1 cellular context compared by ENCODE assay signal in the genomic region with DNA sequence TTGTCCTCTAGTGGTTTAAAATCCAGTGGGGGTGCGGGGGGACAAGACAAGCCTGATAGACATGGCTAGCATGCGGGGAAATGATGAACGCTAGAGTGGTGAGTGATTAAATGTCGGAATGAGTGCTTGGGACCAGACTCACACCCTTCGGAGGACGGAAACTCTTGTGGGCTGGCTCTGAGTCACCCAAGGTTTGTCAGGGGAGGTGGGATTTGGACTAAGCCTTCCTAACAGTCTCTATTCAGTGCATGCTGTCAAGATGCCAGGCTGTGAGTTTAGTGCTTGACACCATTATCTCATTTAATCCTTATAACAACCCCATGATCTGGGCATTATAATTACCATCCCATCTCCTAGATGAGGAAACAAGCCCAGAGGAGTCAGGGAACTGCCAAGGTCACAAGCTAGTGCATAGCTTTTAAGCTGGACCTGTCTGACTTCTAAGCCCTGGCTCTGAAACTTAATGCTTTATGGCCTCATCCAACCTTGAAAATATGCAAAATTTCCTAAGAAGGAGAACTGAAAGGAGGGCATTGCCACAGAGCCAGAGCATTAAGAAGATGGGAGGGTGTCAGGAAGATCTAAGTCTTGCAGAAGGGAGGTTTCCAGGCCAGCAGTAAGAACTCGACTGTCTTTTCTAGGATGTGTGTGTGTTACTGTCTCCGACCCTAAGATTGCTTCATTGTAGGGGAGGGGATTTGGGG.
TF ChIP-seq lines count a peak whose summit lies in the region.

No MANE protein-coding gene starts in this region.

TF ChIP-seq in GM23338, 12 proteins besides CTCF, POLR2A, EP300 and RAD21 (continued from another document):
- TF ChIP-seq, protein P1, sequence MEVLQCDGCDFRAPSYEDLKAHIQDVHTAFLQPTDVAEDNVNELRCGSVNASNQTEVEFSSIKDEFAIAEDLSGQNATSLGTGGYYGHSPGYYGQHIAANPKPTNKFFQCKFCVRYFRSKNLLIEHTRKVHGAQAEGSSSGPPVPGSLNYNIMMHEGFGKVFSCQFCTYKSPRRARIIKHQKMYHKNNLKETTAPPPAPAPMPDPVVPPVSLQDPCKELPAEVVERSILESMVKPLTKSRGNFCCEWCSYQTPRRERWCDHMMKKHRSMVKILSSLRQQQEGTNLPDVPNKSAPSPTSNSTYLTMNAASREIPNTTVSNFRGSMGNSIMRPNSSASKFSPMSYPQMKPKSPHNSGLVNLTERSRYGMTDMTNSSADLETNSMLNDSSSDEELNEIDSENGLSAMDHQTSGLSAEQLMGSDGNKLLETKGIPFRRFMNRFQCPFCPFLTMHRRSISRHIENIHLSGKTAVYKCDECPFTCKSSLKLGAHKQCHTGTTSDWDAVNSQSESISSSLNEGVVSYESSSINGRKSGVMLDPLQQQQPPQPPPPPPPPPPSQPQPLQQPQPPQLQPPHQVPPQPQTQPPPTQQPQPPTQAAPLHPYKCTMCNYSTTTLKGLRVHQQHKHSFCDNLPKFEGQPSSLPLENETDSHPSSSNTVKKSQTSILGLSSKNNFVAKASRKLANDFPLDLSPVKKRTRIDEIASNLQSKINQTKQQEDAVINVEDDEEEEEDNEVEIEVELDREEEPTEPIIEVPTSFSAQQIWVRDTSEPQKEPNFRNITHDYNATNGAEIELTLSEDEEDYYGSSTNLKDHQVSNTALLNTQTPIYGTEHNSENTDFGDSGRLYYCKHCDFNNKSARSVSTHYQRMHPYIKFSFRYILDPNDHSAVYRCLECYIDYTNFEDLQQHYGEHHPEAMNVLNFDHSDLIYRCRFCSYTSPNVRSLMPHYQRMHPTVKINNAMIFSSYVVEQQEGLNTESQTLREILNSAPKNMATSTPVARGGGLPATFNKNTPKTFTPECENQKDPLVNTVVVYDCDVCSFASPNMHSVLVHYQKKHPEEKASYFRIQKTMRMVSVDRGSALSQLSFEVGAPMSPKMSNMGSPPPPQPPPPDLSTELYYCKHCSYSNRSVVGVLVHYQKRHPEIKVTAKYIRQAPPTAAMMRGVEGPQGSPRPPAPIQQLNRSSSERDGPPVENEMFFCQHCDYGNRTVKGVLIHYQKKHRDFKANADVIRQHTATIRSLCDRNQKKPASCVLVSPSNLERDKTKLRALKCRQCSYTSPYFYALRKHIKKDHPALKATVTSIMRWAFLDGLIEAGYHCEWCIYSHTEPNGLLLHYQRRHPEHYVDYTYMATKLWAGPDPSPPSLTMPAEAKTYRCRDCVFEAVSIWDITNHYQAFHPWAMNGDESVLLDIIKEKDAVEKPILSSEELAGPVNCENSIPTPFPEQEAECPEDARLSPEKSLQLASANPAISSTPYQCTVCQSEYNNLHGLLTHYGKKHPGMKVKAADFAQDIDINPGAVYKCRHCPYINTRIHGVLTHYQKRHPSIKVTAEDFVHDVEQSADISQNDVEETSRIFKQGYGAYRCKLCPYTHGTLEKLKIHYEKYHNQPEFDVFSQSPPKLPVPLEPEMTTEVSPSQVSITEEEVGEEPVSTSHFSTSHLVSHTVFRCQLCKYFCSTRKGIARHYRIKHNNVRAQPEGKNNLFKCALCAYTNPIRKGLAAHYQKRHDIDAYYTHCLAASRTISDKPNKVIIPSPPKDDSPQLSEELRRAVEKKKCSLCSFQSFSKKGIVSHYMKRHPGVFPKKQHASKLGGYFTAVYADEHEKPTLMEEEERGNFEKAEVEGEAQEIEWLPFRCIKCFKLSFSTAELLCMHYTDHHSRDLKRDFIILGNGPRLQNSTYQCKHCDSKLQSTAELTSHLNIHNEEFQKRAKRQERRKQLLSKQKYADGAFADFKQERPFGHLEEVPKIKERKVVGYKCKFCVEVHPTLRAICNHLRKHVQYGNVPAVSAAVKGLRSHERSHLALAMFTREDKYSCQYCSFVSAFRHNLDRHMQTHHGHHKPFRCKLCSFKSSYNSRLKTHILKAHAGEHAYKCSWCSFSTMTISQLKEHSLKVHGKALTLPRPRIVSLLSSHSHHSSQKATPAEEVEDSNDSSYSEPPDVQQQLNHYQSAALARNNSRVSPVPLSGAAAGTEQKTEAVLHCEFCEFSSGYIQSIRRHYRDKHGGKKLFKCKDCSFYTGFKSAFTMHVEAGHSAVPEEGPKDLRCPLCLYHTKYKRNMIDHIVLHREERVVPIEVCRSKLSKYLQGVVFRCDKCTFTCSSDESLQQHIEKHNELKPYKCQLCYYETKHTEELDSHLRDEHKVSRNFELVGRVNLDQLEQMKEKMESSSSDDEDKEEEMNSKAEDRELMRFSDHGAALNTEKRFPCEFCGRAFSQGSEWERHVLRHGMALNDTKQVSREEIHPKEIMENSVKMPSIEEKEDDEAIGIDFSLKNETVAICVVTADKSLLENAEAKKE (CRISPR knock-in tag; IDR thresholded peaks at IDR 0.05) = no peak
- TF ChIP-seq NANOG (IDR thresholded peaks at IDR 0.05; ENCODE audit: borderline replicate concordance) (no peak), EZH2phosphoT487 (IDR thresholded peaks at IDR 0.05; ENCODE audit: unreplicated experiment) (no peak), STAT1 (IDR thresholded peaks at IDR 0.05; ENCODE audit: unreplicated experiment) (no peak), JUNB (IDR thresholded peaks at IDR 0.05; ENCODE audit: unreplicated experiment) (no peak)
- TF ChIP-seq, protein P2, sequence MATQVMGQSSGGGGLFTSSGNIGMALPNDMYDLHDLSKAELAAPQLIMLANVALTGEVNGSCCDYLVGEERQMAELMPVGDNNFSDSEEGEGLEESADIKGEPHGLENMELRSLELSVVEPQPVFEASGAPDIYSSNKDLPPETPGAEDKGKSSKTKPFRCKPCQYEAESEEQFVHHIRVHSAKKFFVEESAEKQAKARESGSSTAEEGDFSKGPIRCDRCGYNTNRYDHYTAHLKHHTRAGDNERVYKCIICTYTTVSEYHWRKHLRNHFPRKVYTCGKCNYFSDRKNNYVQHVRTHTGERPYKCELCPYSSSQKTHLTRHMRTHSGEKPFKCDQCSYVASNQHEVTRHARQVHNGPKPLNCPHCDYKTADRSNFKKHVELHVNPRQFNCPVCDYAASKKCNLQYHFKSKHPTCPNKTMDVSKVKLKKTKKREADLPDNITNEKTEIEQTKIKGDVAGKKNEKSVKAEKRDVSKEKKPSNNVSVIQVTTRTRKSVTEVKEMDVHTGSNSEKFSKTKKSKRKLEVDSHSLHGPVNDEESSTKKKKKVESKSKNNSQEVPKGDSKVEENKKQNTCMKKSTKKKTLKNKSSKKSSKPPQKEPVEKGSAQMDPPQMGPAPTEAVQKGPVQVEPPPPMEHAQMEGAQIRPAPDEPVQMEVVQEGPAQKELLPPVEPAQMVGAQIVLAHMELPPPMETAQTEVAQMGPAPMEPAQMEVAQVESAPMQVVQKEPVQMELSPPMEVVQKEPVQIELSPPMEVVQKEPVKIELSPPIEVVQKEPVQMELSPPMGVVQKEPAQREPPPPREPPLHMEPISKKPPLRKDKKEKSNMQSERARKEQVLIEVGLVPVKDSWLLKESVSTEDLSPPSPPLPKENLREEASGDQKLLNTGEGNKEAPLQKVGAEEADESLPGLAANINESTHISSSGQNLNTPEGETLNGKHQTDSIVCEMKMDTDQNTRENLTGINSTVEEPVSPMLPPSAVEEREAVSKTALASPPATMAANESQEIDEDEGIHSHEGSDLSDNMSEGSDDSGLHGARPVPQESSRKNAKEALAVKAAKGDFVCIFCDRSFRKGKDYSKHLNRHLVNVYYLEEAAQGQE (IDR thresholded peaks at IDR 0.05; ENCODE audit: unreplicated experiment) = no peak
- TF ChIP-seq, protein P3, sequence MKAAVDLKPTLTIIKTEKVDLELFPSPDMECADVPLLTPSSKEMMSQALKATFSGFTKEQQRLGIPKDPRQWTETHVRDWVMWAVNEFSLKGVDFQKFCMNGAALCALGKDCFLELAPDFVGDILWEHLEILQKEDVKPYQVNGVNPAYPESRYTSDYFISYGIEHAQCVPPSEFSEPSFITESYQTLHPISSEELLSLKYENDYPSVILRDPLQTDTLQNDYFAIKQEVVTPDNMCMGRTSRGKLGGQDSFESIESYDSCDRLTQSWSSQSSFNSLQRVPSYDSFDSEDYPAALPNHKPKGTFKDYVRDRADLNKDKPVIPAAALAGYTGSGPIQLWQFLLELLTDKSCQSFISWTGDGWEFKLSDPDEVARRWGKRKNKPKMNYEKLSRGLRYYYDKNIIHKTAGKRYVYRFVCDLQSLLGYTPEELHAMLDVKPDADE (IDR thresholded peaks at IDR 0.05) = no peak
TF ChIP-seq in GM23338: peak in this region for 0.
